35 cellular contexts compared by ENCODE assay signal in genomic region chr7:13169356-13169755, GRCh38.
"Had no signal": no experiment of that assay in that cellular context is flagged by ENCODE, and none has a peak within 500 bp of the region (broad histone marks: within the 10 kb centered on the region; RNA-seq: fewer than 3 reads in every experiment).

No MANE protein-coding gene starts in this region.

- H3K9me3 ChIP-seq: MG63 had no signal

- DNase-seq: Karpas-422, Kasumi-1, MG63, MM.1S, MV-4-11, NCI-H1048, NCI-H1092, NCI-H1092 treated with DMSO at 0.1 percent for 48 hours, NCI-H1105, NCI-H1105 treated with DMSO at 0.1 percent for 48 hours, NCI-H1417, NCI-H1417 treated with DMSO at 0.1 percent for 48 hours, NCI-H1436, NCI-H1436 treated with DMSO at 0.1 percent for 48 hours, NCI-H146, NCI-H1694, NCI-H1694 treated with DMSO at 0.1 percent for 48 hours, NCI-H187, NCI-H187 treated with DMSO at 0.1 percent for 48 hours, NCI-H1930, NCI-H2029, NCI-H2029 treated with DMSO at 0.1 percent for 48 hours, NCI-H2081, NCI-H2081 treated with DMSO at 0.1 percent for 48 hours, NCI-H2107, NCI-H2171, NCI-H2171 treated with DMSO at 0.1 percent for 48 hours, NCI-H2227 treated with DMSO at 0.1 percent for 48 hours, NCI-H226, NCI-H345, NCI-H446, NCI-H446 treated with DMSO at 0.1 percent for 48 hours, NCI-H510A, NCI-H510A treated with DMSO at 0.1 percent for 48 hours, NCI-H524 had no signal

- H3K36me3 ChIP-seq: MG63 had no signal

- H3K4me3 ChIP-seq: MG63 had no signal

- H3K27me3 ChIP-seq: MG63 had no signal
